Comparison of ENCODE assay signal across 8 cellular contexts in the genomic region with DNA sequence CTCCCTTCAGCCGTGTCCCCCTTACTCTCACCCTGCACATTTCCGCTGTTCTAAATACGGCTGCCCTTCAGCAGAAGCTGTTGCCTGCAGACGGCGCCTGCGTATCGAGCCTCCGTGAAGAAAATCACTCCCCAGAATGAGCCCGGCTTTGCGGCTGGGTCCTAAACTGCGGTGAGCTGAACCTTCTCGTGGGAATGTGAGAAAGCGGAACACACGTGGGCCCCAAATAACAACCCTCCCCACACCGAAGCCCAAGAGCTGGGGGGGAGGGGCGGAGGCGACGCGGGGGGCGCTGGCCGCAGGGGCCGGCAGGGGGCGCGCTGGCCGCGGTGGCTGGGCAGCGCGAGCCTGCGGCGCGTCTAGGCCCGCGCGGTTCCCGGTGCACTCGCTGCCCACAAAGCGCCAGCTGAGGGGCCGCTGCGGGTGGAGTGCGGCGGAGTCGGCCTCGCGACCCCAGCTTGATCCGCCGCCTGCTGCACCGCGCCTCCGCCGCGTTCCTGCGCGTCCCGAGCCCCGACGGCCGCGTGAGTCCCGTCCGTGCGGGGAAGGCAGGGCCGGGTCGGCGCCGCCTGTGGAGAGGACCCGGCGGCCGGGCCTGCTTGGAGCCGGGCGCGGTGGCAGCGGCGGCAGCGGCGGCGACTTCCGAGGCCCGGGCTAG. TPM values are rescaled to one million over a fixed set of nuclear protein-coding genes. Genes with fewer than 3 reads are reported as not detected.
DNase-seq lines count a peak whose midpoint lies in the region; ATAC-seq and TF ChIP-seq lines count a peak whose summit lies in the region.

A gene with protein sequence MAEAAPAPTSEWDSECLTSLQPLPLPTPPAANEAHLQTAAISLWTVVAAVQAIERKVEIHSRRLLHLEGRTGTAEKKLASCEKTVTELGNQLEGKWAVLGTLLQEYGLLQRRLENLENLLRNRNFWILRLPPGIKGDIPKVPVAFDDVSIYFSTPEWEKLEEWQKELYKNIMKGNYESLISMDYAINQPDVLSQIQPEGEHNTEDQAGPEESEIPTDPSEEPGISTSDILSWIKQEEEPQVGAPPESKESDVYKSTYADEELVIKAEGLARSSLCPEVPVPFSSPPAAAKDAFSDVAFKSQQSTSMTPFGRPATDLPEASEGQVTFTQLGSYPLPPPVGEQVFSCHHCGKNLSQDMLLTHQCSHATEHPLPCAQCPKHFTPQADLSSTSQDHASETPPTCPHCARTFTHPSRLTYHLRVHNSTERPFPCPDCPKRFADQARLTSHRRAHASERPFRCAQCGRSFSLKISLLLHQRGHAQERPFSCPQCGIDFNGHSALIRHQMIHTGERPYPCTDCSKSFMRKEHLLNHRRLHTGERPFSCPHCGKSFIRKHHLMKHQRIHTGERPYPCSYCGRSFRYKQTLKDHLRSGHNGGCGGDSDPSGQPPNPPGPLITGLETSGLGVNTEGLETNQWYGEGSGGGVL (plus strand): TSS at position 382 of the 658 bp plus-strand sequence. CDS start 290 bp downstream, outside the sequence.

- intact Hi-C loops in activated CD4-positive, alpha-beta T cell treated with anti-CD3 and anti-CD28 coated beads, Interleukin-2, amount 10 ng/mL, durations not matched to agents 24 days and 14 days (cut with micrococcal nuclease): loop anchor here (1.0 kb wide), 4 partner anchors 21 to 92 kb away; a partner anchor contains a TSS
- intact Hi-C loops in left lung (cut with DNase I): no loop called here

- DNase-seq in BE2C (peak; percentile 83), NCI-H510A treated with DMSO at 0.1 percent for 48 hours (lab: John Stamatoyannopoulos, UW) (peak; percentile 65), coronary artery (ENCODE audit: low spot score) (peak; percentile 81), left lung (peak; percentile 80 to 96)
- peak; percentile 93 for DNase-seq in activated CD4-positive, alpha-beta T cell treated with anti-CD3 and anti-CD28 coated beads, Interleukin-2, amount 10 ng/mL, durations not matched to agents 24 days and 14 days
- DNase-seq in stimulated activated CD4-positive, alpha-beta T cell treated with anti-CD3 and anti-CD28 coated beads, Interleukin-2, amount 100 ng/mL, for 48 hours: peak; percentile 73 to 83

- H3K4me3 Mint-ChIP-seq in activated CD4-positive, alpha-beta T cell treated with anti-CD3 and anti-CD28 coated beads, Interleukin-2, amount 10 ng/mL, durations not matched to agents 24 days and 14 days: peak within 1 kb of the TSS; percentile 93

- peaks cover 26% of the 10 kb centered on the region for H3K4me1 Mint-ChIP-seq in activated CD4-positive, alpha-beta T cell treated with anti-CD3 and anti-CD28 coated beads, Interleukin-2, amount 10 ng/mL, durations not matched to agents 24 days and 14 days

- H3K36me3 ChIP-seq in BE2C (peaks cover 7% of the 10 kb centered on the region), left lung (no peaks in the 10 kb centered on the region)

- TF ChIP-seq CTCF in BE2C (IDR thresholded peaks at IDR 0.05; ENCODE audit: low read depth, low read length) (peak; percentile 37; the same call in 1 of the 2 replicates), coronary artery (IDR thresholded peaks at IDR 0.05) (peak; percentile 82), left lung (IDR thresholded peaks at IDR 0.05) (peak; percentile 84 to 87)

- no peaks in the 10 kb centered on the region for H3K9me3 ChIP-seq in BE2C
- no peaks in the 10 kb centered on the region for H3K9me3 ChIP-seq in left lung

- H3K4me1 ChIP-seq in BE2C (no peaks in the 10 kb centered on the region), left lung (peaks cover 4 to 29% of the 10 kb centered on the region in 2 donors)

- ATAC-seq in GM19023 (IDR thresholded peaks at IDR 0.05; ENCODE audit: unreplicated experiment) (peak; percentile 74), HG03175 (IDR thresholded peaks at IDR 0.05; ENCODE audit: unreplicated experiment) (peak; percentile 69), left lung (peak; percentile 93)

- H3K27ac Mint-ChIP-seq in activated CD4-positive, alpha-beta T cell treated with anti-CD3 and anti-CD28 coated beads, Interleukin-2, amount 10 ng/mL, durations not matched to agents 24 days and 14 days: peak within 1 kb of the TSS; percentile 93

- peaks cover 12% of the 10 kb centered on the region for H3K36me3 Mint-ChIP-seq in activated CD4-positive, alpha-beta T cell treated with anti-CD3 and anti-CD28 coated beads, Interleukin-2, amount 10 ng/mL, durations not matched to agents 24 days and 14 days (ENCODE audit: low read depth)

- H3K27me3 Mint-ChIP-seq in activated CD4-positive, alpha-beta T cell treated with anti-CD3 and anti-CD28 coated beads, Interleukin-2, amount 10 ng/mL, durations not matched to agents 24 days and 14 days: no peaks in the 10 kb centered on the region

- no peaks in the 10 kb centered on the region for H3K9me3 Mint-ChIP-seq in activated CD4-positive, alpha-beta T cell treated with anti-CD3 and anti-CD28 coated beads, Interleukin-2, amount 10 ng/mL, durations not matched to agents 24 days and 14 days

- H3K27ac ChIP-seq in coronary artery (peak within 1 kb of the TSS; percentile 67 to 89), left lung (peak within 1 kb of the TSS; percentile 91 to 96)

- H3K4me3 ChIP-seq in BE2C (ENCODE audit: low read depth, low read length) (peak within 1 kb of the TSS; percentile 97), coronary artery (peak within 1 kb of the TSS; percentile 85), left lung (peak within 1 kb of the TSS; percentile 90 to 91)

- H3K27me3 ChIP-seq in BE2C: no peaks in the 10 kb centered on the region
- H3K27me3 ChIP-seq in left lung: no peaks in the 10 kb centered on the region

RNA-seq across cellular contexts. Expression of the gene that starts here (rescaled TPM):
- 8.9 TPM for polyA plus RNA-seq in BE2C (2012; ENCODE audit: insufficient read depth, insufficient read length, low read depth)
- 11.7 and 14.2 TPM in 2 replicates for total RNA-seq in activated CD4-positive, alpha-beta T cell treated with anti-CD3 and anti-CD28 coated beads, Interleukin-2, amount 10 ng/mL, durations not matched to agents 24 days and 14 days
- 10 to 100 TPM; 11.2 to 13.7 TPM for total RNA-seq in left lung

Comparison
In these comparisons a context has a peak if more than half of its experiments do, and no peak if none do; other contexts are left out.
1. Peak in every context shown above with its lines: DNase-seq, ATAC-seq, H3K4me3 ChIP-seq and H3K27ac ChIP-seq.